Comparison of ENCODE assay signal across 8 cellular contexts in genomic region chr11:61964941-61965282, GRCh38. TPM values are rescaled to one million over a fixed set of nuclear protein-coding genes. Genes with fewer than 3 reads are reported as not detected.
DNase-seq lines count a peak whose midpoint lies in the region; ATAC-seq, FAIRE-seq and TF ChIP-seq lines count a peak whose summit lies in the region.

No MANE protein-coding gene starts in this region.

- no peak for FAIRE-seq in A549 (lab: Jason Lieb, UNC)

- WGBS in A549 (ENCODE audit: missing lambda C conversion rate) = 13% methylated on average over 2 of the region's 2 CpGs

- CTCF ChIA-PET in A549 (lab: Yijun Ruan, JAX) = interaction anchor here (1.0 to 8.0 kb wide), 8 partner anchors 11 to 117 kb away, joined by 3 to 101 read pairs (median 16); partner anchors contain the start of gene BEST1
- CTCF ChIA-PET in naive thymus-derived CD4-positive, alpha-beta T cell (lab: Charles Lee) = no interaction called here

- TF ChIP-seq EP300 in A549 (IDR thresholded peaks at IDR 0.05) = no peak

- peaks cover 55% of the 10 kb centered on the region for H3K4me1 ChIP-seq in A549
- H3K4me1 ChIP-seq in naive thymus-derived CD4-positive, alpha-beta T cell (ENCODE audit: control insufficient read depth in 2 of 2, insufficient read depth in 2 of 2, low read length in 2 of 2) = peaks cover 18 to 36% of the 10 kb centered on the region in 2 donors

- peaks cover 5 to 31% (median 10%) of the 10 kb centered on the region in 3 experiments for H3K36me3 ChIP-seq in naive thymus-derived CD4-positive, alpha-beta T cell (ENCODE audit: control insufficient read depth in 2 of 3, insufficient read depth in 3 of 3, low read length in 3 of 3)

- peaks cover 10% of the 10 kb centered on the region for H3K36me3 Mint-ChIP-seq in IgD-negative memory B cell
- peaks cover 0 to 31% (median 24%) of the 10 kb centered on the region in 5 donors for H3K36me3 Mint-ChIP-seq in naive thymus-derived CD4-positive, alpha-beta T cell

- H3K9me3 ChIP-seq in A549 = no peaks in the 10 kb centered on the region
- no peaks in the 10 kb centered on the region for H3K9me3 ChIP-seq in naive thymus-derived CD4-positive, alpha-beta T cell (ENCODE audit: control insufficient read depth in 2 of 3, low read length in 3 of 3)

- ATAC-seq in A549 (no peak), GM18511 (IDR thresholded peaks at IDR 0.05; ENCODE audit: unreplicated experiment) (no peak), HG02610 (IDR thresholded peaks at IDR 0.05; ENCODE audit: unreplicated experiment) (no peak)
- no peak for ATAC-seq in naive thymus-derived CD4-positive, alpha-beta T cell

- H3K4me2 ChIP-seq in A549 = peak overlapping the region; percentile 98

- H3K27ac ChIP-seq in A549 = peak overlapping the region; percentile 97 to 99
- H3K27ac ChIP-seq in cingulate gyrus (ENCODE audit: low read depth, low read length) = peak overlapping the region; percentile 73
- H3K27ac ChIP-seq in naive thymus-derived CD4-positive, alpha-beta T cell (ENCODE audit: low read depth, low read length) = peak overlapping the region; percentile 87

- H3K27ac Mint-ChIP-seq in IgD-negative memory B cell = peak overlapping the region; percentile 92 to 98 (median 96)
- peak overlapping the region; percentile 14 to 98 (median 94) for H3K27ac Mint-ChIP-seq in naive thymus-derived CD4-positive, alpha-beta T cell

- DNase-seq in A549 (ENCODE audit: low read depth in 1 of 2, low spot score in 1 of 2) (no peak), NCI-H1417 treated with DMSO at 0.1 percent for 48 hours (lab: John Stamatoyannopoulos, UW) (no peak)
- DNase-seq in naive thymus-derived CD4-positive, alpha-beta T cell = peak in 3 of 9 donors; percentile 8 to 28 (median 12)
- no peak for DNase-seq in stimulated activated naive CD4-positive, alpha-beta T cell treated with Interleukin-2 at 50 U/mL for 16 hours (lab: John Stamatoyannopoulos, UW)

- no peaks in the 10 kb centered on the region for H3K27me3 Mint-ChIP-seq in IgD-negative memory B cell
- no peaks in the 10 kb centered on the region for H3K27me3 Mint-ChIP-seq in naive thymus-derived CD4-positive, alpha-beta T cell

- no peaks in the 10 kb centered on the region for H3K27me3 ChIP-seq in naive thymus-derived CD4-positive, alpha-beta T cell (ENCODE audit: control insufficient read depth in 2 of 2, insufficient read depth in 2 of 2, low read length in 2 of 2)

- peak overlapping the region; percentile 96 for H3K4me3 ChIP-seq in A549
- H3K4me3 ChIP-seq in naive thymus-derived CD4-positive, alpha-beta T cell (ENCODE audit: low read length) = peak overlapping the region; percentile 91

- no peak for TF ChIP-seq RAD21 in A549 (conservative IDR thresholded peaks at IDR 0.05 in 1 of 2, IDR thresholded peaks at IDR 0.05 in 1 of 2)

- TF ChIP-seq POLR2A in A549 (IDR thresholded peaks at IDR 0.05; ENCODE audit: low read length) = no peak

- intact Hi-C loops in naive thymus-derived CD4-positive, alpha-beta T cell (cut with micrococcal nuclease) = loop anchor here (5.0 to 10.0 kb wide), 9 partner anchors 68 to 1872 kb away; partner anchors contain the start of genes AHNAK (in 1 of the 2), FADS1 (in 1 of the 2), FEN1 (in 1 of the 2) and MARK2 (in 1 of the 2)

- TF ChIP-seq CTCF in A549 (IDR thresholded peaks at IDR 0.05) = no peak

- H3K9me3 Mint-ChIP-seq in IgD-negative memory B cell = no peaks in the 10 kb centered on the region
- H3K9me3 Mint-ChIP-seq in naive thymus-derived CD4-positive, alpha-beta T cell = peaks cover 0 to 36% (median 0%) of the 10 kb centered on the region in 11 donors

- POLR2A ChIA-PET in A549 (lab: Yijun Ruan, JAX) = interaction anchor here (0.8 to 4.6 kb wide), 2 partner anchors 7 to 49 kb away, joined by 4 to 66 read pairs; no protein-coding TSS in a partner anchor
- POLR2A ChIA-PET in naive thymus-derived CD4-positive, alpha-beta T cell (lab: Charles Lee) = interaction anchor here (2.2 to 11.6 kb wide), 2 partner anchors 59 to 173 kb away, joined by 5 to 145 read pairs; partner anchors contain the start of genes FEN1 and TMEM258

- H3K4me3 Mint-ChIP-seq in IgD-negative memory B cell = peak overlapping the region; percentile 81 to 98 (median 96)
- peak overlapping the region; percentile 90 to 98 (median 94) for H3K4me3 Mint-ChIP-seq in naive thymus-derived CD4-positive, alpha-beta T cell

- H3K4me1 Mint-ChIP-seq in IgD-negative memory B cell = peaks cover 34 to 46% (median 42%) of the 10 kb centered on the region in 3 donors
- H3K4me1 Mint-ChIP-seq in naive thymus-derived CD4-positive, alpha-beta T cell = peaks cover 31 to 62% (median 53%) of the 10 kb centered on the region in 7 donors

TF ChIP-seq in A549, 52 proteins besides CTCF, POLR2A, EP300 and RAD21:
- peak; percentile 76; the same call in 1 of the 2 replicates for TF ChIP-seq FOSB (CRISPR knock-in tag; IDR thresholded peaks at IDR 0.05)
- TF ChIP-seq HOXA7 (CRISPR knock-in tag; IDR thresholded peaks at IDR 0.05) = peak; percentile 32; the same call in 1 of the 2 replicates
- TF ChIP-seq RCOR1 (IDR thresholded peaks at IDR 0.05; ENCODE audit: low read depth, low read length) = no peak
- no peak for TF ChIP-seq RNF2 (IDR thresholded peaks at IDR 0.05; ENCODE audit: borderline replicate concordance, low read depth)
- TF ChIP-seq JUNB (IDR thresholded peaks at IDR 0.05) = no peak
- peak; percentile 48; the same call in 1 of the 2 replicates for TF ChIP-seq HMGXB4 (CRISPR knock-in tag; IDR thresholded peaks at IDR 0.05; ENCODE audit: borderline replicate concordance)
- no peak for TF ChIP-seq HOXB5 (CRISPR knock-in tag; IDR thresholded peaks at IDR 0.05)
- no peak for TF ChIP-seq EHMT2 (IDR thresholded peaks at IDR 0.05; ENCODE audit: low read depth)
- peak; percentile 40; the same call in 1 of the 2 replicates for TF ChIP-seq RARB (CRISPR knock-in tag; IDR thresholded peaks at IDR 0.05)
- TF ChIP-seq ESRRA (IDR thresholded peaks at IDR 0.05; ENCODE audit: borderline replicate concordance, low read length) = no peak

RNA-seq across cellular contexts. Expression of gene FTH1, which starts 2.5 kb away (rescaled TPM):
- polyA plus RNA-seq in A549 (2011; rRNA removed) = 2,791 and 4,959 TPM in 2 replicates
- polyA plus RNA-seq in A549 (2012; cell fraction: cytosol; rRNA removed) = 6,916 and 9,060 TPM in 2 replicates
- 2,875 and 3,583 TPM in 2 replicates for polyA plus RNA-seq in A549 (2012; cell fraction: nucleus; rRNA removed)
- polyA plus RNA-seq in A549 (2017; fragmentation: RNase III; extraction: RNeasy Plus Mini Kit Qiagen cat#74134 plus additional on column Dnase treatment) = 12,354 to 13,747 TPM (median 12,799 TPM) in 3 replicates
- polyA minus RNA-seq in A549 (2011; rRNA and poly(A)+ RNA removed) = 2,337 and 2,680 TPM in 2 replicates
- 4,223 TPM for polyA plus RNA-seq in IgD-negative memory B cell
- total RNA-seq in naive thymus-derived CD4-positive, alpha-beta T cell = 1,000 to 10,000 TPM in 2 of 5 experiments, 100 to 1,000 TPM in 3; 684 to 3,858 (median 993) TPM
- 1,000 to 10,000 TPM; 2,587 to 3,203 TPM for polyA plus RNA-seq in naive thymus-derived CD4-positive, alpha-beta T cell

RNA-seq across cellular contexts. Expression of gene BEST1, which starts 14.8 kb away (rescaled TPM):
- 1.2 and 1.5 TPM in 2 replicates for polyA plus RNA-seq in A549 (2011; rRNA removed)
- 0.23 and 0.29 TPM in 2 replicates for polyA plus RNA-seq in A549 (2012; cell fraction: cytosol; rRNA removed)
- polyA plus RNA-seq in A549 (2012; cell fraction: nucleus; rRNA removed) = 0.22 and 0.32 TPM in 2 replicates
- 0.98 to 2.1 TPM (median 1.9 TPM) in 3 replicates for polyA plus RNA-seq in A549 (2017; fragmentation: RNase III; extraction: RNeasy Plus Mini Kit Qiagen cat#74134 plus additional on column Dnase treatment)
- polyA minus RNA-seq in A549 (2011; rRNA and poly(A)+ RNA removed) = 2.0 and 2.2 TPM in 2 replicates
- 1.2 TPM for polyA plus RNA-seq in IgD-negative memory B cell
- total RNA-seq in naive thymus-derived CD4-positive, alpha-beta T cell = 1 to 10 TPM in 2 of 5 experiments, under 1 TPM in 2, not detected in 1; 0.49 to 7.1 (median 0.75) TPM
- polyA plus RNA-seq in naive thymus-derived CD4-positive, alpha-beta T cell = 1 to 10 TPM in 1 of 2 donors, under 1 TPM in 1; 0.83 to 1.4 TPM

RNA-seq across cellular contexts. Expression of gene RAB3IL1, which starts 47.5 kb away (rescaled TPM):
- 3.8 and 5.8 TPM in 2 replicates for polyA plus RNA-seq in A549 (2011; rRNA removed)
- polyA plus RNA-seq in A549 (2012; cell fraction: cytosol; rRNA removed) = 8.7 and 11.4 TPM in 2 replicates
- polyA plus RNA-seq in A549 (2012; cell fraction: nucleus; rRNA removed) = 10.1 and 10.9 TPM in 2 replicates
- 5.0 to 6.6 TPM (median 6.2 TPM) in 3 replicates for polyA plus RNA-seq in A549 (2017; fragmentation: RNase III; extraction: RNeasy Plus Mini Kit Qiagen cat#74134 plus additional on column Dnase treatment)
- 2.6 and 4.4 TPM in 2 replicates for polyA minus RNA-seq in A549 (2011; rRNA and poly(A)+ RNA removed)
- not detected for polyA plus RNA-seq in IgD-negative memory B cell
- total RNA-seq in naive thymus-derived CD4-positive, alpha-beta T cell = 1 to 10 TPM in 1 of 5 experiments, under 1 TPM in 1, not detected in 3; 0.49 to 1.9 TPM
- not detected for polyA plus RNA-seq in naive thymus-derived CD4-positive, alpha-beta T cell
